ENCODE assay signal across 21 cellular contexts in genomic region chr13:87287721-87288120, GRCh38.
A peak's percentile ranks its signal among the peaks of the same experiment; 100 is the strongest.
DNase-seq lines count a peak whose midpoint lies in the region; ATAC-seq, FAIRE-seq and TF ChIP-seq lines count a peak whose summit lies in the region.
"Had no signal": no experiment of that assay in that cellular context is flagged by ENCODE, and none has a peak within 500 bp of the region (broad histone marks: within the 10 kb centered on the region; RNA-seq: fewer than 3 reads in every experiment).

No MANE protein-coding gene starts in this region.

- H3K9me3 ChIP-seq in HepG2 (ENCODE audit: low read length) (no peaks in the 10 kb centered on the region), right lobe of liver (no peaks in the 10 kb centered on the region), IMR-90 (ENCODE audit: control insufficient read depth, insufficient read depth, low read length) (no peaks in the 10 kb centered on the region), osteoblast (ENCODE audit: low read depth, low read length) (no peaks in the 10 kb centered on the region)
- H3K9me3 ChIP-seq: BLaER1 treated with 17β-estradiol and CSF1 and Interleukin-3, amounts not matched to agents 10 nM and 100 nM had no signal

- intact Hi-C loops in HepG2 (cut with micrococcal nuclease; ENCODE audit: unreplicated experiment): no loop called here
- intact Hi-C loops in right lobe of liver (cut with DNase I): no loop called here
- intact Hi-C loops in IMR-90 (cut with micrococcal nuclease): no loop called here

- H3K27me3 ChIP-seq in HepG2 (ENCODE audit: control insufficient read depth in 1 of 2, insufficient read depth in 2 of 2, low read length in 2 of 2): no peaks in the 10 kb centered on the region; a peak in 1 of 5 replicates
- no peaks in the 10 kb centered on the region for H3K27me3 ChIP-seq in right lobe of liver
- H3K27me3 ChIP-seq in IMR-90 (ENCODE audit: control insufficient read depth, insufficient read depth, low read length): no peaks in the 10 kb centered on the region
- H3K27me3 ChIP-seq in osteoblast (ENCODE audit: insufficient read depth, low read length): no peaks in the 10 kb centered on the region
- H3K27me3 ChIP-seq: BLaER1 treated with 17β-estradiol and CSF1 and Interleukin-3, amounts not matched to agents 10 nM and 100 nM had no signal

- H2BK20ac ChIP-seq in IMR-90 (ENCODE audit: low read depth, low read length): no peak overlapping the region

- H2AK9ac ChIP-seq in IMR-90 (replicated peaks; ENCODE audit: low read depth, low read length, poor library complexity): no peak overlapping the region

- CTCF ChIA-PET in HepG2 (lab: Yijun Ruan, JAX; ENCODE audit: low intra/inter-chr PET ratio, low total read pairs) (no interaction called here), IMR-90 (lab: Yijun Ruan, JAX) (no interaction called here)

- no peak overlapping the region for H2BK5ac ChIP-seq in IMR-90 (ENCODE audit: low read depth, low read length, poor library complexity, severe bottlenecking)

- H2AK5ac ChIP-seq in IMR-90 (ENCODE audit: low read depth, low read length): no peak overlapping the region

- no peak overlapping the region for H2BK120ac ChIP-seq in IMR-90 (ENCODE audit: low read depth, low read length)

- BruUV-seq in HepG2 (replicated peaks; lab: Mats Ljungman, UMichigan) (no TSS peak), IMR-90 (replicated peaks; lab: Mats Ljungman, UMichigan) (no TSS peak)

- H3K36me3 ChIP-seq in HepG2 (replicated peaks in 1 of 2; ENCODE audit: control insufficient read depth in 1 of 2, insufficient read depth in 2 of 2, low read length in 2 of 2) (no peaks in the 10 kb centered on the region), right lobe of liver (no peaks in the 10 kb centered on the region), IMR-90 (ENCODE audit: control insufficient read depth, insufficient read depth, low read length) (no peaks in the 10 kb centered on the region), osteoblast (ENCODE audit: insufficient read depth, low read length) (no peaks in the 10 kb centered on the region)
- H3K36me3 ChIP-seq: BLaER1 treated with 17β-estradiol and CSF1 and Interleukin-3, amounts not matched to agents 10 nM and 100 nM had no signal

- dilution Hi-C loops in IMR-90 (cut with HindIII; ENCODE audit: low sequenced_read_pairs, unreplicated experiment): no loop called here

- DNase-seq in HepG2 (ENCODE audit: low spot score) (no peak), right lobe of liver (no peak), IMR-90 (no peak), osteoblast (ENCODE audit: insufficient read length, low spot score, missing footprints) (peak; percentile 15)
- no peak for DNase-seq in effector CD8-positive, alpha-beta T cell (lab: John Stamatoyannopoulos, UW)
- DNase-seq: 8988T; AML-193; Caco-2; Calu3; CD4-positive, alpha-beta T cell; CD8-positive, alpha-beta T cell; DMS79 treated with DMSO at 0.1 percent for 48 hours; GF-D8 had no signal

- H3K9ac ChIP-seq in HepG2 (ENCODE audit: insufficient read depth, low read depth, low read length): no peak overlapping the region
- no peak overlapping the region for H3K9ac ChIP-seq in IMR-90 (ENCODE audit: low read depth, low read length)
- H3K9ac ChIP-seq: BLaER1 treated with 17β-estradiol and CSF1 and Interleukin-3, amounts not matched to agents 10 nM and 100 nM had no signal

- H3K79me1 ChIP-seq in IMR-90 (ENCODE audit: low read depth in 1 of 2, low read length in 2 of 2): no peaks in the 10 kb centered on the region

- no peak overlapping the region for H3K4ac ChIP-seq in IMR-90 (ENCODE audit: low read depth, low read length)

- H3K4me2 ChIP-seq in HepG2 (ENCODE audit: low read depth, low read length) (no peak overlapping the region), IMR-90 (ENCODE audit: low read depth, low read length) (no peak overlapping the region), osteoblast (ENCODE audit: insufficient read depth, low read length) (no peak overlapping the region)
- H3K4me2 ChIP-seq: BLaER1 treated with 17β-estradiol and CSF1 and Interleukin-3, amounts not matched to agents 10 nM and 100 nM had no signal

- TF ChIP-seq POLR2A in HepG2 (IDR thresholded peaks at IDR 0.05; ENCODE audit: insufficient read depth in 1 of 2, low read depth in 2 of 2, low read length in 2 of 2) (no peak), right lobe of liver (IDR thresholded peaks at IDR 0.05) (no peak), IMR-90 (IDR thresholded peaks at IDR 0.05; ENCODE audit: low read depth, low read length) (no peak)

- no peak for TF ChIP-seq RAD21 in HepG2 (CRISPR knock-in tag; IDR thresholded peaks at IDR 0.05)
- TF ChIP-seq RAD21 in IMR-90 (IDR thresholded peaks at IDR 0.05; ENCODE audit: low read length): no peak

- ATAC-seq in HepG2 (no peak), right lobe of liver (no peak), IMR-90 (ENCODE audit: low read depth) (no peak), HG03378 (IDR thresholded peaks at IDR 0.05; ENCODE audit: unreplicated experiment) (no peak)
- ATAC-seq: CD8-positive, alpha-beta T cell had no signal

- 14% methylated on average over 3 of the region's 3 CpGs for WGBS in HepG2 (ENCODE audit: low lambda C conversion rate)
- 42% methylated on average over 3 of the region's 3 CpGs for WGBS in right lobe of liver (ENCODE audit: insufficient coverage, low coverage, low lambda C conversion rate, missing lambda C conversion rate)
- no CpG with 5 or more reads among the region's 3 CpGs for WGBS in IMR-90 (ENCODE audit: extremely low coverage in 2 of 2, insufficient read length in 1 of 2), 2 experiments

- H4K8ac ChIP-seq in IMR-90 (ENCODE audit: low read depth in 2 of 2, low read length in 2 of 2): no peak overlapping the region

- TF ChIP-seq CTCF in HepG2 (CRISPR knock-in tag; IDR thresholded peaks at IDR 0.05) (no peak), right lobe of liver (IDR thresholded peaks at IDR 0.05) (no peak), IMR-90 (conservative IDR thresholded peaks at IDR 0.05; ENCODE audit: low read depth, low read length) (no peak), osteoblast (IDR thresholded peaks at IDR 0.05; ENCODE audit: extremely low read depth, low read depth, low read length) (no peak)

- H4K20me1 ChIP-seq in HepG2 (ENCODE audit: insufficient read depth, low read length) (no peaks in the 10 kb centered on the region), IMR-90 (ENCODE audit: insufficient read depth, low read length) (no peaks in the 10 kb centered on the region), osteoblast (ENCODE audit: insufficient read depth, low read length) (no peaks in the 10 kb centered on the region)
- H4K20me1 ChIP-seq: BLaER1 treated with 17β-estradiol and CSF1 and Interleukin-3, amounts not matched to agents 10 nM and 100 nM had no signal

- no peak overlapping the region for H3K18ac ChIP-seq in IMR-90 (ENCODE audit: low read depth, low read length)

- no peak overlapping the region for H3K27ac ChIP-seq in HepG2 (ENCODE audit: extremely low read length, insufficient read depth, low read length)
- no peak overlapping the region for H3K27ac ChIP-seq in right lobe of liver
- H3K27ac ChIP-seq in IMR-90 (ENCODE audit: insufficient read depth, low read length): no peak overlapping the region
- H3K27ac ChIP-seq in osteoblast (ENCODE audit: low read depth, low read length): no peak overlapping the region
- H3K27ac ChIP-seq: BLaER1 treated with 17β-estradiol and CSF1 and Interleukin-3, amounts not matched to agents 10 nM and 100 nM; C4-2B had no signal

- no peak for FAIRE-seq in HepG2 (lab: Jason Lieb, UNC)
- FAIRE-seq: A204.1, D721Med, G401.6, GM12891, GM19239 had no signal

- H3K23ac ChIP-seq in IMR-90 (ENCODE audit: low read depth, low read length): no peak overlapping the region

- H3K4me3 ChIP-seq in HepG2 (replicated peaks in 1 of 3; ENCODE audit: insufficient read depth in 1 of 3, low read depth in 2 of 3, low read length in 3 of 3) (no peak overlapping the region), right lobe of liver (no peak overlapping the region), IMR-90 (ENCODE audit: insufficient read depth, low read depth, low read length) (no peak overlapping the region), osteoblast (ENCODE audit: insufficient read depth, low read length) (no peak overlapping the region)
- H3K4me3 ChIP-seq: BLaER1 treated with 17β-estradiol and CSF1 and Interleukin-3, amounts not matched to agents 10 nM and 100 nM had no signal

- H4K91ac ChIP-seq in IMR-90 (ENCODE audit: insufficient read depth, low read depth, low read length): no peak overlapping the region

- H3K14ac ChIP-seq in IMR-90 (replicated peaks; ENCODE audit: low read depth, low read length): no peak overlapping the region

- no peak overlapping the region for H4K5ac ChIP-seq in IMR-90 (ENCODE audit: low read depth, low read length)

- POLR2A ChIA-PET in HepG2 (lab: Yijun Ruan, JAX) (no interaction called here), IMR-90 (lab: Charles Lee; ENCODE audit: unreplicated experiment) (no interaction called here)

- H3K9me1 ChIP-seq in IMR-90 (ENCODE audit: insufficient read depth, low read length): no peaks in the 10 kb centered on the region

- H2BK15ac ChIP-seq in IMR-90 (ENCODE audit: low read depth, low read length): no peak overlapping the region

- H3K79me2 ChIP-seq in HepG2 (ENCODE audit: insufficient read depth, low read length) (no peaks in the 10 kb centered on the region), osteoblast (ENCODE audit: insufficient read depth, low read length) (no peaks in the 10 kb centered on the region)

- no peaks in the 10 kb centered on the region for H3K4me1 ChIP-seq in HepG2 (ENCODE audit: insufficient read depth, low read length)
- no peaks in the 10 kb centered on the region for H3K4me1 ChIP-seq in right lobe of liver
- no peaks in the 10 kb centered on the region for H3K4me1 ChIP-seq in IMR-90 (ENCODE audit: control insufficient read depth, insufficient read depth, low read length)
- no peaks in the 10 kb centered on the region for H3K4me1 ChIP-seq in osteoblast (ENCODE audit: insufficient read depth, low read length)
- H3K4me1 ChIP-seq: BLaER1 treated with 17β-estradiol and CSF1 and Interleukin-3, amounts not matched to agents 10 nM and 100 nM; Caco-2 had no signal

- TF ChIP-seq EP300 in HepG2 (IDR thresholded peaks at IDR 0.05; ENCODE audit: low read depth in 2 of 2, low read length in 2 of 2) (no peak), HepG2 (CRISPR knock-in tag; IDR thresholded peaks at IDR 0.05; ENCODE audit: borderline replicate concordance) (no peak)

- no peak overlapping the region for H3K56ac ChIP-seq in IMR-90 (ENCODE audit: extremely low read depth, insufficient read depth, low read length)

- in situ Hi-C loops in HepG2 (cut with HindIII; ENCODE audit: extremely low pct_ligation_motif_present, low pct_unique_long_range_greater_than_20kb): no loop called here
- in situ Hi-C loops in IMR-90 (cut with MboI; ENCODE audit: low sequenced_read_pairs): no loop called here

- H2AFZ ChIP-seq in HepG2 (ENCODE audit: low read length) (no peak overlapping the region), IMR-90 (replicated peaks; ENCODE audit: low read length, poor library complexity) (no peak overlapping the region), osteoblast (ENCODE audit: low read length) (no peak overlapping the region)

TF ChIP-seq in HepG2, 621 proteins besides CTCF, POLR2A, EP300 and RAD21 (continues in another document):
- peak in 1 of 2 experiments; percentile 34; a peak in 1 of 4 replicates for TF ChIP-seq MAFK (conservative IDR thresholded peaks at IDR 0.05 in 1 of 2, IDR thresholded peaks at IDR 0.05 in 1 of 2; ENCODE audit: low read length in 2 of 2)

TF ChIP-seq in IMR-90, 13 proteins besides CTCF, POLR2A, EP300 and RAD21 (continues in another document):
- no peak for TF ChIP-seq MAZ (IDR thresholded peaks at IDR 0.05; ENCODE audit: borderline replicate concordance, low read depth, low read length)
